Comparison of ENCODE assay signal across 10 cellular contexts in the genomic region with DNA sequence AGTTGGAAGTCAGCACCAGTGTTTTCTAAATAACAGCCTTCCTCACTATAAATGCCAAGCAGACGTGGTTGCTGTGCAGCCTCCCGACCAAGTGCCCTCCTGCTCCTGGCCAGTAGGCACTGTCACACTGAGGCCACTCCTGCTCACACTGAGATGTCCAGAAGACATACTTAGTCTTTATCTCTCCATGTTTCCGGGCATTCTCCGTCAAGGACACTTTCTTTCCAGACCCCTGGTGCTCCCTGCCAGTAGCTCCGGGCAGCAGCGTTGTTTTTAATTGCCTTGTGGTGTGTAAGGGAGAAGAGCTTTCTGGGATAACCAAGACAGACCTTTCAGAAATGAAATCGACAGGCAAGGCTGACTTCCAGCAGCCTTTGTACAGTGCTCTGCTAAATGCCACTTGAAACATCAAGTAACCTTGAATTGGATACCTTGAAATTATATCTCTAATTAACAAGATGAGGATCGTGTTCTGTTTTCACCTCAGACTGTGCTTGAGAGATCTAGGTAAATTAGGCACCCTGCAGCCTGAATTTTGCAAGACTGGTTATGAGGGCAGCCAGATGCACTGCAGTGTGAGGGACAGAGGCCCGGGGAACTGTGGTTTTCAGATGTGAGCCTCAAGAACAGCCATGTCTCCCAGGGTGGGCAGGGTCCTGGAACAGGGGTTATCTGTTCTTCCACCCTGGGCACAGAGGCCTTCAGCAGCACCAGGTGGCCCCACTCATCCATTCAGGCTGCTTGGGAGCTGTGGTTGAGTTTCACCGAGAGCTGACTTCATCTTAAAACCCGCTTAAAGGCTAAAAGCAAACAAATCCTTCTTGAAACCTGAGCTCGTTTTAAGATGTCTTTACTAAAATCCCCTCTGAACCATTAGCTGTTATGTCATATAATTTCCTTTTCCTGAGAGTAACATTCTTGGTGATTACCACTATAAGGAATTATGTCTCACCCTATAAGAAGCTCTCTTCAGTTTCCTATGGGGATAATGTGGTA. TPM values are rescaled to one million over a fixed set of nuclear protein-coding genes. Genes with fewer than 3 reads are reported as not detected.
A peak's percentile ranks its signal among the peaks of the same experiment; 100 is the strongest.
DNase-seq lines count a peak whose midpoint lies in the region; ATAC-seq, FAIRE-seq and TF ChIP-seq lines count a peak whose summit lies in the region.
"Had no signal": no experiment of that assay in that cellular context is flagged by ENCODE, and none has a peak within 500 bp of the region (broad histone marks: within the 10 kb centered on the region; RNA-seq: fewer than 3 reads in every experiment).

No MANE protein-coding gene starts in this region.

- peak overlapping the region; percentile 24 to 33; a peak in 3 of 6 replicates for H3K27ac ChIP-seq in A549
- peak overlapping the region; percentile 41 for H3K27ac ChIP-seq in brain microvascular endothelial cell
- H3K27ac ChIP-seq in aorta (ENCODE audit: low read depth in 1 of 2, low read length in 2 of 2) = no peak overlapping the region

- POLR2A ChIA-PET in A549 (lab: Yijun Ruan, JAX) = no interaction called here

- intact Hi-C loops in aorta (cut with DNase I) = loop anchor here in 1 of 2 donors (10.0 kb wide), 1 partner anchor 122 kb away; no protein-coding TSS in a partner anchor

- FAIRE-seq in A549 (lab: Jason Lieb, UNC) = no peak

- in situ Hi-C loops in brain microvascular endothelial cell (cut with HindIII; ENCODE audit: low pct_ligation_motif_present, low sequenced_read_pairs) = no loop called here

- ATAC-seq in A549 (peak; percentile 44 to 55; a peak in 4 of 6 replicates), aorta (ENCODE audit: low FRiP score) (no peak)

- no peak overlapping the region for H3K4me2 ChIP-seq in A549

- TF ChIP-seq CTCF in A549 (IDR thresholded peaks at IDR 0.05) (no peak), brain microvascular endothelial cell (IDR thresholded peaks at IDR 0.05; ENCODE audit: low read depth, low read length, missing control alignments) (peak; percentile 16)

- CTCF ChIA-PET in A549 (lab: Yijun Ruan, JAX) = interaction anchor here (0.6 to 18.8 kb wide), 12 partner anchors 8 to 630 kb away, joined by 3 to 450 read pairs (median 16); partner anchors contain the start of gene IL12A

- H3K9me3 ChIP-seq in A549 = no peaks in the 10 kb centered on the region
- no peaks in the 10 kb centered on the region for H3K9me3 ChIP-seq in MG63
- H3K9me3 ChIP-seq in aorta (ENCODE audit: control insufficient read depth, low read length) = no peaks in the 10 kb centered on the region

- H3K27me3 ChIP-seq in MG63 (no peaks in the 10 kb centered on the region), brain microvascular endothelial cell (replicated peaks) (no peaks in the 10 kb centered on the region), aorta (ENCODE audit: control insufficient read depth in 1 of 2, insufficient read depth in 2 of 2, low read length in 1 of 2) (no peaks in the 10 kb centered on the region)

- TF ChIP-seq RAD21 in A549 (conservative IDR thresholded peaks at IDR 0.05 in 1 of 2, IDR thresholded peaks at IDR 0.05 in 1 of 2) = no peak

- 79% methylated on average over 12 of the region's 12 CpGs for WGBS in A549 (ENCODE audit: missing lambda C conversion rate)
- WGBS in aorta, 2 donors = 45 to 48% methylated on average over 12 of the region's 12 CpGs

- DNase-seq in A549 (ENCODE audit: low read depth in 1 of 2, low spot score in 1 of 2) = no peak
- peak; percentile 47 for DNase-seq in MG63
- peak; percentile 65 for DNase-seq in brain microvascular endothelial cell
- peak; percentile 57 for DNase-seq in medulla oblongata (ENCODE audit: extremely low spot score)
- no peak for DNase-seq in aorta
- DNase-seq in activated naive CD4-positive, alpha-beta T cell treated with anti-CD3 and anti-CD28 coated beads, Interleukin-2, amount 50 U/mL, for 16 hours = no peak
- no peak for DNase-seq in activated effector memory CD4-positive, alpha-beta T cell treated with anti-CD3 and anti-CD28 coated beads, Interleukin-2, amount 50 U/mL, for 16 hours
- DNase-seq in HuH-7.5 (ENCODE audit: low spot score) = no peak
- DNase-seq: activated B cell treated with CpG ODN at 0.5 μM for 24 hours; CD4-positive, alpha-beta T cell had no signal

- H3K4me3 ChIP-seq in A549 (no peak overlapping the region), MG63 (no peak overlapping the region), brain microvascular endothelial cell (ENCODE audit: low read depth, low read length) (no peak overlapping the region), aorta (ENCODE audit: low read length in 2 of 2) (no peak overlapping the region)

- no peak for TF ChIP-seq POLR2A in A549 (IDR thresholded peaks at IDR 0.05; ENCODE audit: low read length)

- no peak for TF ChIP-seq EP300 in A549 (IDR thresholded peaks at IDR 0.05)

- H3K36me3 ChIP-seq in MG63 (peaks cover 13% of the 10 kb centered on the region), brain microvascular endothelial cell (replicated peaks) (no peaks in the 10 kb centered on the region), aorta (ENCODE audit: control insufficient read depth in 1 of 2, insufficient read depth in 2 of 2, low read length in 1 of 2) (no peaks in the 10 kb centered on the region)

- H3K4me1 ChIP-seq in A549 (peaks cover 1% of the 10 kb centered on the region; the same call in 2 of the 3 replicates), aorta (ENCODE audit: control insufficient read depth in 1 of 2, insufficient read depth in 2 of 2, low read length in 2 of 2) (peaks cover 7 to 12% of the 10 kb centered on the region in 2 donors)

TF ChIP-seq in A549, 52 proteins besides CTCF, POLR2A, EP300 and RAD21:
- no peak for TF ChIP-seq HDAC2 (IDR thresholded peaks at IDR 0.05)
- TF ChIP-seq ATOH8 (CRISPR knock-in tag; IDR thresholded peaks at IDR 0.05; ENCODE audit: low read depth) = no peak
- TF ChIP-seq PHF8 (IDR thresholded peaks at IDR 0.05; ENCODE audit: borderline replicate concordance, low read depth) = no peak
- TF ChIP-seq ZC3H11A (IDR thresholded peaks at IDR 0.05) = no peak
- TF ChIP-seq EHMT2 (IDR thresholded peaks at IDR 0.05; ENCODE audit: low read depth) = no peak
- no peak for TF ChIP-seq RCOR1 (IDR thresholded peaks at IDR 0.05; ENCODE audit: low read depth, low read length)

RNA-seq across cellular contexts. Expression of gene SCHIP1, which starts 43.4 kb away (rescaled TPM):
- polyA plus RNA-seq in A549 (2011; rRNA removed) (2.7 and 3.5 TPM in 2 replicates), A549 (2017; fragmentation: RNase III; extraction: RNeasy Plus Mini Kit Qiagen cat#74134 plus additional on column Dnase treatment) (2.0 to 3.6 TPM (median 2.6 TPM) in 3 replicates), aorta (1 to 10 TPM; 2.8 to 9.0 TPM)
- polyA plus RNA-seq in A549 (2012; cell fraction: cytosol; rRNA removed) = 0.13 and 0.15 TPM in 2 replicates
- 1.3 TPM in 2 replicates for polyA plus RNA-seq in A549 (2012; cell fraction: nucleus; rRNA removed)
- polyA minus RNA-seq in A549 (2011; rRNA and poly(A)+ RNA removed) = 5.2 and 7.1 TPM in 2 replicates
- 0.43 and 3.7 TPM in 2 replicates for total RNA-seq in MG63 (2014; rRNA removed; shearing (Covaris generic); ENCODE audit: low replicate concordance)
- total RNA-seq in aorta = 10 to 100 TPM; 18.0 to 32.7 TPM
- total RNA-seq: CD4-positive, alpha-beta T cell had no signal

Comparison
In these comparisons a context has a peak if more than half of its experiments do, and no peak if none do; other contexts are left out.
1. DNase-seq: peak in MG63 (single experiment), brain microvascular endothelial cell (single experiment) and medulla oblongata (single experiment); none in A549 (0 of 2), aorta (0 of 2), activated naive CD4-positive, alpha-beta T cell treated with anti-CD3 and anti-CD28 coated beads, Interleukin-2, amount 50 U/mL, for 16 hours (single experiment), activated effector memory CD4-positive, alpha-beta T cell treated with anti-CD3 and anti-CD28 coated beads, Interleukin-2, amount 50 U/mL, for 16 hours (single experiment) and HuH-7.5 (single experiment).
2. H3K27ac ChIP-seq: peak in A549 (2 of 2) and brain microvascular endothelial cell (single experiment); none in aorta (0 of 2).